Comparison of ENCODE assay signal across 20 cellular contexts in genomic region chr15:75231836-75232235, GRCh38. TPM values are rescaled to one million over a fixed set of nuclear protein-coding genes. Genes with fewer than 3 reads are reported as not detected.
DNase-seq lines count a peak whose midpoint lies in the region; ATAC-seq and TF ChIP-seq lines count a peak whose summit lies in the region.
"Had no signal": no experiment of that assay in that cellular context is flagged by ENCODE, and none has a peak within 500 bp of the region (broad histone marks: within the 10 kb centered on the region; RNA-seq: fewer than 3 reads in every experiment).

No MANE protein-coding gene starts in this region.

- no peaks in the 10 kb centered on the region for H3K36me3 Mint-ChIP-seq in glutamatergic neuron (ENCODE audit: unreplicated experiment)
- H3K36me3 Mint-ChIP-seq: CD8-positive, alpha-beta T cell had no signal

- H3K4me1 Mint-ChIP-seq in glutamatergic neuron (ENCODE audit: low read depth, unreplicated experiment): no peaks in the 10 kb centered on the region

- intact Hi-C loops in Right ventricle myocardium inferior (cut with DNase I): no loop called here
- intact Hi-C loops in left ventricle myocardium inferior (cut with micrococcal nuclease): loop anchor here (10.0 kb wide), 1 partner anchor 73 kb away; no protein-coding TSS in a partner anchor

- in situ Hi-C loops in KBM-7 (cut with MboI; ENCODE audit: low pct_unique_long_range_greater_than_20kb, low sequenced_read_pairs): no loop called here

- no peak overlapping the region for H3K4me3 ChIP-seq in left ventricle myocardium inferior
- H3K4me3 ChIP-seq: BLaER1, Peyer's patch had no signal

- H3K9me3 ChIP-seq in left ventricle myocardium inferior (replicated peaks): no peaks in the 10 kb centered on the region
- H3K9me3 ChIP-seq: BLaER1, Peyer's patch had no signal

- no peaks in the 10 kb centered on the region for H3K36me3 ChIP-seq in left ventricle myocardium inferior
- H3K36me3 ChIP-seq: BLaER1, Peyer's patch had no signal

- peaks cover 17% of the 10 kb centered on the region for H3K4me1 ChIP-seq in left ventricle myocardium inferior
- H3K4me1 ChIP-seq: Peyer's patch had no signal

- peaks cover 3% of the 10 kb centered on the region for H3K9me3 Mint-ChIP-seq in glutamatergic neuron (ENCODE audit: unreplicated experiment)
- H3K9me3 Mint-ChIP-seq: CD8-positive, alpha-beta T cell had no signal

- peaks cover 38% of the 10 kb centered on the region for H3K27me3 ChIP-seq in left ventricle myocardium inferior (ENCODE audit: low read depth)
- H3K27me3 ChIP-seq: BLaER1, Peyer's patch had no signal

- ATAC-seq in Right ventricle myocardium inferior: no peak
- no peak for ATAC-seq in GM19035 (IDR thresholded peaks at IDR 0.05; ENCODE audit: unreplicated experiment)
- no peak for ATAC-seq in esophagus mucosa
- ATAC-seq: CD8-positive, alpha-beta T cell had no signal

- H3K4me3 Mint-ChIP-seq in glutamatergic neuron (ENCODE audit: unreplicated experiment): no peak overlapping the region
- H3K4me3 Mint-ChIP-seq: CD8-positive, alpha-beta T cell had no signal

- H3K27ac Mint-ChIP-seq in glutamatergic neuron (ENCODE audit: unreplicated experiment): no peak overlapping the region
- H3K27ac Mint-ChIP-seq: CD8-positive, alpha-beta T cell had no signal

- DNase-seq in Right ventricle myocardium inferior (ENCODE audit: missing footprints) (peak; percentile 21), left ventricle myocardium inferior (no peak), KBM-7 (peak; percentile 31), glutamatergic neuron (peak; percentile 2), NOMO-1 treated with dmso at 0.1 percent for 144 hours (lab: John Stamatoyannopoulos, UW; ENCODE audit: unreplicated experiment) (no peak)
- DNase-seq: Calu3; CD8-positive, alpha-beta T cell; NCI-H1048; NCI-H1436; NCI-H1930; NCI-H345; NCI-H524 treated with DMSO at 0.1 percent for 48 hours; Right ventricle myocardium superior had no signal

- TF ChIP-seq CTCF in left ventricle myocardium inferior (IDR thresholded peaks at IDR 0.05; ENCODE audit: borderline replicate concordance) (no peak), glutamatergic neuron (IDR thresholded peaks at IDR 0.05; ENCODE audit: partially characterized antibody, unreplicated experiment) (no peak)

- no peak overlapping the region for H3K27ac ChIP-seq in left ventricle myocardium inferior (replicated peaks)
- H3K27ac ChIP-seq: BLaER1, KMS-11, Peyer's patch had no signal

- peaks cover 17% of the 10 kb centered on the region for H3K27me3 Mint-ChIP-seq in glutamatergic neuron (ENCODE audit: unreplicated experiment)

RNA-seq across cellular contexts. Expression of gene GOLGA6C, which starts 26.3 kb away (rescaled TPM):
- total RNA-seq in Right ventricle myocardium inferior: not detected
- not detected for total RNA-seq in left ventricle myocardium inferior
- total RNA-seq in glutamatergic neuron (ENCODE audit: unreplicated experiment): not detected
- not detected for total RNA-seq in esophagus mucosa
- total RNA-seq: A673; Calu3; CD8-positive, alpha-beta T cell; H4; Peyer's patch; Right ventricle myocardium superior had no signal

RNA-seq across cellular contexts. Expression of gene C15orf39, which starts 30.2 kb away (rescaled TPM):
- total RNA-seq in Right ventricle myocardium inferior: 15.0 TPM
- 15.0 TPM for total RNA-seq in left ventricle myocardium inferior
- total RNA-seq in glutamatergic neuron (ENCODE audit: unreplicated experiment): 9.0 TPM
- total RNA-seq in esophagus mucosa: 23.1 TPM

RNA-seq across cellular contexts. Expression of gene GOLGA6D, which starts 50.8 kb away (rescaled TPM):
- total RNA-seq in Right ventricle myocardium inferior (not detected), left ventricle myocardium inferior (not detected), glutamatergic neuron (ENCODE audit: unreplicated experiment) (not detected), esophagus mucosa (not detected)
- total RNA-seq: A673, Calu3, H4, Peyer's patch, Right ventricle myocardium superior had no signal

Comparison
In these comparisons a context has a peak if more than half of its experiments do, and no peak if none do; other contexts are left out.
1. DNase-seq: peak in Right ventricle myocardium inferior (single experiment), KBM-7 (single experiment) and glutamatergic neuron (single experiment); none in left ventricle myocardium inferior (single experiment) and NOMO-1 treated with dmso at 0.1 percent for 144 hours (single experiment).